16 cellular contexts compared by ENCODE assay signal in the genomic region with DNA sequence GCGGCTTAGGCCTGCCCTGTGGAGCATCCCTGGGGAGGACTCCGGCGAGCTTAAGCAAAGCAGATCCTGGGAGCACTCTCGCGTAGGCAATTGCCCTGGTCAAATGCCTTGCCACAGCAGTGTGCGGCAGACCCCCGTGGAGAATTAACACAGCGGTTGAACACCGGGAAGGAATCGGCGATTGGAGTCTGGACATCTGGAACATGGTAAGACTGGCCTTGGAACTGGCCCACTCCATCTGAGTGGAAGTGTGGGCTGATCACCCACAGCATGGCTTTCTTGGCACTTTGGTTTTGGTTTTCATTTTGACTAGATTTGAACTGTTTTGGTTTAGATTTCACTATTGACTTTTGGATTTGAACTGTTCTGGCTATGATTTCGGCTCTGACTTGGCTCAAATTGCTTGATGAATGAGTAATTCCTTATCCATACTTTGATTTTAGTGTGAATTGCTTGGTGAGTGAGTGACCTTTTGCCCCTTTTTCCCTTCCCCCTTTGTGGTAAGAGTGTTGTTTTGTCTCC.
DNase-seq lines count a peak whose midpoint lies in the region; ATAC-seq and TF ChIP-seq lines count a peak whose summit lies in the region.
"Had no signal": no experiment of that assay in that cellular context is flagged by ENCODE, and none has a peak within 500 bp of the region (broad histone marks: within the 10 kb centered on the region; RNA-seq: fewer than 3 reads in every experiment).

No MANE protein-coding gene starts in this region.

- DNase-seq in activated CD4-positive, alpha-beta T cell treated with anti-CD3 and anti-CD28 coated beads, Interleukin-2, amount 10 ng/mL, durations not matched to agents 24 days and 14 days = no peak
- no peak for DNase-seq in activated CD4-positive, alpha-beta T cell treated with anti-CD3 and anti-CD28 coated beads for 1 hour
- DNase-seq in stimulated activated effector memory CD8-positive, alpha-beta T cell treated with anti-CD3 and anti-CD28 coated beads, Interleukin-12 subunit alpha, Interleukin-12 subunit beta, amount 100 ng/mL, for 72 hours (ENCODE audit: low spot score in 2 of 2) = no peak
- no peak for DNase-seq in Peyer's patch
- no peak for DNase-seq in activated CD8-positive, alpha-beta memory T cell treated with anti-CD3 and anti-CD28 coated beads, Interleukin-2, amount 50 U/mL, for 4 hours
- DNase-seq in osteoblast (ENCODE audit: insufficient read length, low spot score, missing footprints) = no peak
- DNase-seq: amygdala; NCI-H1694; NCI-H82; stimulated activated CD4-positive, alpha-beta T cell treated with anti-CD3 and anti-CD28 coated beads, Interleukin-15, amount 100 ng/mL, for 24 hours had no signal

- no peak overlapping the region for H3K4me2 ChIP-seq in osteoblast (ENCODE audit: insufficient read depth, low read length)

- ATAC-seq in GM21529 (IDR thresholded peaks at IDR 0.05; ENCODE audit: unreplicated experiment) (peak; percentile 57), HG03196 (IDR thresholded peaks at IDR 0.05; ENCODE audit: unreplicated experiment) (peak; percentile 78)
- peak; percentile 58 for ATAC-seq in stimulated activated effector memory CD8-positive, alpha-beta T cell treated with anti-CD3 and anti-CD28 coated beads, Interleukin-12 subunit alpha, Interleukin-12 subunit beta, amount 100 ng/mL, for 72 hours

- peaks cover 0 to 8% (median 0%) of the 10 kb centered on the region in 4 donors for H3K9me3 ChIP-seq in Peyer's patch
- no peaks in the 10 kb centered on the region for H3K9me3 ChIP-seq in osteoblast (ENCODE audit: low read depth, low read length)

- peaks cover 6% of the 10 kb centered on the region for H3K4me1 Mint-ChIP-seq in activated CD4-positive, alpha-beta T cell treated with anti-CD3 and anti-CD28 coated beads, Interleukin-2, amount 10 ng/mL, durations not matched to agents 24 days and 14 days
- H3K4me1 Mint-ChIP-seq in stimulated activated effector memory CD8-positive, alpha-beta T cell treated with anti-CD3 and anti-CD28 coated beads, Interleukin-12 subunit alpha, Interleukin-12 subunit beta, amount 100 ng/mL, for 72 hours = peaks cover 18% of the 10 kb centered on the region
- H3K4me1 Mint-ChIP-seq: mesothelial cell of epicardium had no signal

- TF ChIP-seq CTCF in Peyer's patch (IDR thresholded peaks at IDR 0.05) = no peak
- no peak for TF ChIP-seq CTCF in osteoblast (IDR thresholded peaks at IDR 0.05; ENCODE audit: extremely low read depth, low read depth, low read length)

- H2AFZ ChIP-seq in osteoblast (ENCODE audit: low read length) = no peak overlapping the region
- H2AFZ ChIP-seq: parathyroid adenoma had no signal

- H3K4me1 ChIP-seq in Peyer's patch (no peaks in the 10 kb centered on the region), osteoblast (ENCODE audit: insufficient read depth, low read length) (no peaks in the 10 kb centered on the region)
- H3K4me1 ChIP-seq: parathyroid adenoma had no signal

- peak overlapping the region in 1 of 4 donors; percentile 11 for H3K4me3 ChIP-seq in Peyer's patch
- H3K4me3 ChIP-seq in osteoblast (ENCODE audit: insufficient read depth, low read length) = no peak overlapping the region
- H3K4me3 ChIP-seq: coronary artery, SK-N-MC had no signal

- intact Hi-C loops in activated CD4-positive, alpha-beta T cell treated with anti-CD3 and anti-CD28 coated beads, Interleukin-2, amount 10 ng/mL, durations not matched to agents 24 days and 14 days (cut with micrococcal nuclease) = no loop called here

- TF ChIP-seq POLR2A in Peyer's patch (IDR thresholded peaks at IDR 0.05) = no peak

- H3K36me3 ChIP-seq in Peyer's patch = no peaks in the 10 kb centered on the region
- peaks cover 3% of the 10 kb centered on the region for H3K36me3 ChIP-seq in osteoblast (ENCODE audit: insufficient read depth, low read length)

- H3K27ac Mint-ChIP-seq in activated CD4-positive, alpha-beta T cell treated with anti-CD3 and anti-CD28 coated beads, Interleukin-2, amount 10 ng/mL, durations not matched to agents 24 days and 14 days = peak overlapping the region; percentile 38
- H3K27ac Mint-ChIP-seq in stimulated activated effector memory CD8-positive, alpha-beta T cell treated with anti-CD3 and anti-CD28 coated beads, Interleukin-12 subunit alpha, Interleukin-12 subunit beta, amount 100 ng/mL, for 72 hours = no peak overlapping the region
- H3K27ac Mint-ChIP-seq: mesothelial cell of epicardium had no signal

- H4K20me1 ChIP-seq in osteoblast (ENCODE audit: insufficient read depth, low read length) = peaks cover 3% of the 10 kb centered on the region

- H3K27ac ChIP-seq in Peyer's patch (no peak overlapping the region), osteoblast (ENCODE audit: low read depth, low read length) (no peak overlapping the region)
- H3K27ac ChIP-seq: coronary artery, parathyroid adenoma, SK-N-MC had no signal

- H3K27me3 ChIP-seq in Peyer's patch (no peaks in the 10 kb centered on the region), osteoblast (ENCODE audit: insufficient read depth, low read length) (no peaks in the 10 kb centered on the region)

- H3K36me3 Mint-ChIP-seq in activated CD4-positive, alpha-beta T cell treated with anti-CD3 and anti-CD28 coated beads, Interleukin-2, amount 10 ng/mL, durations not matched to agents 24 days and 14 days (ENCODE audit: low read depth) = peaks cover 26% of the 10 kb centered on the region
- no peaks in the 10 kb centered on the region for H3K36me3 Mint-ChIP-seq in stimulated activated effector memory CD8-positive, alpha-beta T cell treated with anti-CD3 and anti-CD28 coated beads, Interleukin-12 subunit alpha, Interleukin-12 subunit beta, amount 100 ng/mL, for 72 hours

- no peak overlapping the region for H3K4me3 Mint-ChIP-seq in activated CD4-positive, alpha-beta T cell treated with anti-CD3 and anti-CD28 coated beads, Interleukin-2, amount 10 ng/mL, durations not matched to agents 24 days and 14 days
- H3K4me3 Mint-ChIP-seq in stimulated activated effector memory CD8-positive, alpha-beta T cell treated with anti-CD3 and anti-CD28 coated beads, Interleukin-12 subunit alpha, Interleukin-12 subunit beta, amount 100 ng/mL, for 72 hours = no peak overlapping the region
- H3K4me3 Mint-ChIP-seq: mesothelial cell of epicardium had no signal

- H3K79me2 ChIP-seq in osteoblast (ENCODE audit: insufficient read depth, low read length) = no peaks in the 10 kb centered on the region

- peaks cover 30% of the 10 kb centered on the region for H3K9me3 Mint-ChIP-seq in activated CD4-positive, alpha-beta T cell treated with anti-CD3 and anti-CD28 coated beads, Interleukin-2, amount 10 ng/mL, durations not matched to agents 24 days and 14 days
- peaks cover 16% of the 10 kb centered on the region for H3K9me3 Mint-ChIP-seq in stimulated activated effector memory CD8-positive, alpha-beta T cell treated with anti-CD3 and anti-CD28 coated beads, Interleukin-12 subunit alpha, Interleukin-12 subunit beta, amount 100 ng/mL, for 72 hours

- H3K27me3 Mint-ChIP-seq in activated CD4-positive, alpha-beta T cell treated with anti-CD3 and anti-CD28 coated beads, Interleukin-2, amount 10 ng/mL, durations not matched to agents 24 days and 14 days = no peaks in the 10 kb centered on the region
